ENCODE assay signal across 8 cellular contexts in genomic region chr15:41334293-41335120, GRCh38. TPM values are rescaled to one million over a fixed set of nuclear protein-coding genes. Genes with fewer than 3 reads are reported as not detected.
DNase-seq lines count a peak whose midpoint lies in the region; ATAC-seq and TF ChIP-seq lines count a peak whose summit lies in the region.

No MANE protein-coding gene starts in this region.

- no peaks in the 10 kb centered on the region for H3K27me3 ChIP-seq in MG63

- peaks cover 17% of the 10 kb centered on the region for H3K4me1 Mint-ChIP-seq in activated naive CD8-positive, alpha-beta T cell treated with anti-CD3 and anti-CD28 coated beads for 36 hours
- H3K4me1 Mint-ChIP-seq in nephron progenitor cell = peaks cover 59% of the 10 kb centered on the region

- H3K4me3 ChIP-seq in MG63 = peak overlapping the region; percentile 91
- H3K4me3 ChIP-seq in mucosa of descending colon = no peak overlapping the region

- no peak overlapping the region for H3K27ac Mint-ChIP-seq in activated naive CD8-positive, alpha-beta T cell treated with anti-CD3 and anti-CD28 coated beads for 36 hours
- H3K27ac Mint-ChIP-seq in nephron progenitor cell = no peak overlapping the region

- peak overlapping the region; percentile 99 for H3K4me3 Mint-ChIP-seq in activated naive CD8-positive, alpha-beta T cell treated with anti-CD3 and anti-CD28 coated beads for 36 hours
- H3K4me3 Mint-ChIP-seq in nephron progenitor cell = peak overlapping the region; percentile 98

- H3K4me1 ChIP-seq in ES-I3 (ENCODE audit: insufficient read depth, low read length) (no peaks in the 10 kb centered on the region; the same call in 1 of the 2 replicates), mucosa of descending colon (ENCODE audit: low read depth) (peaks cover 20% of the 10 kb centered on the region)

- DNase-seq in MG63 = no peak
- no peak for DNase-seq in activated naive CD8-positive, alpha-beta T cell treated with anti-CD3 and anti-CD28 coated beads for 36 hours
- DNase-seq in nephron progenitor cell = no peak
- no peak for DNase-seq in mucosa of descending colon
- DNase-seq in NCI-H446 (lab: John Stamatoyannopoulos, UW) = no peak

- intact Hi-C loops in mucosa of descending colon (cut with DNase I, micrococcal nuclease) = no loop called here

- TF ChIP-seq CTCF in nephron progenitor cell (IDR thresholded peaks at IDR 0.05) (no peak), mucosa of descending colon (IDR thresholded peaks at IDR 0.05) (no peak)

- peaks cover 30% of the 10 kb centered on the region for H3K36me3 Mint-ChIP-seq in activated naive CD8-positive, alpha-beta T cell treated with anti-CD3 and anti-CD28 coated beads for 36 hours
- H3K36me3 Mint-ChIP-seq in nephron progenitor cell (ENCODE audit: low read depth) = peaks cover 36% of the 10 kb centered on the region

- H3K9ac ChIP-seq in ES-I3 (ENCODE audit: low read depth, low read length) = peak overlapping the region; percentile 76; the same call in 1 of the 2 replicates

- no peak for ATAC-seq in activated CD4-positive, CD25-positive, alpha-beta regulatory T cell treated with anti-CD3 and anti-CD28 coated beads, Interleukin-2, amount 50 U/mL, for 24 hours
- ATAC-seq in mucosa of descending colon (no peak), HG03457 (IDR thresholded peaks at IDR 0.05; ENCODE audit: unreplicated experiment) (no peak)

- no peaks in the 10 kb centered on the region for H3K27me3 Mint-ChIP-seq in activated naive CD8-positive, alpha-beta T cell treated with anti-CD3 and anti-CD28 coated beads for 36 hours
- H3K27me3 Mint-ChIP-seq in nephron progenitor cell (ENCODE audit: low read depth, poor library complexity) = no peaks in the 10 kb centered on the region

- no peaks in the 10 kb centered on the region for H3K9me3 Mint-ChIP-seq in activated naive CD8-positive, alpha-beta T cell treated with anti-CD3 and anti-CD28 coated beads for 36 hours
- H3K9me3 Mint-ChIP-seq in nephron progenitor cell = no peaks in the 10 kb centered on the region

- H3K9me3 ChIP-seq in ES-I3 (ENCODE audit: control insufficient read depth, insufficient read depth, low read length) (no peaks in the 10 kb centered on the region), MG63 (no peaks in the 10 kb centered on the region), mucosa of descending colon (no peaks in the 10 kb centered on the region)

- H3K36me3 ChIP-seq in ES-I3 (ENCODE audit: insufficient read depth, low read length) (peaks cover 6% of the 10 kb centered on the region; the same call in 1 of the 2 replicates), MG63 (peaks cover 16% of the 10 kb centered on the region), mucosa of descending colon (ENCODE audit: low read depth) (peaks cover 3% of the 10 kb centered on the region)

RNA-seq across cellular contexts. Expression of gene NUSAP1, which starts 1.8 kb away (rescaled TPM):
- total RNA-seq in MG63 (2014; rRNA removed; shearing (Covaris generic); ENCODE audit: low replicate concordance) = 161 and 169 TPM in 2 replicates
- total RNA-seq in activated naive CD8-positive, alpha-beta T cell treated with anti-CD3 and anti-CD28 coated beads for 36 hours = 100 to 1,000 TPM; 155 to 165 TPM
- total RNA-seq in mucosa of descending colon = 10 to 100 TPM in 1 of 3 donors, 1 to 10 TPM in 2; 3.8 to 31.5 (median 8.3) TPM

RNA-seq across cellular contexts. Expression of gene OIP5, which starts 2.1 kb away (rescaled TPM):
- total RNA-seq in MG63 (2014; rRNA removed; shearing (Covaris generic); ENCODE audit: low replicate concordance) = 27.5 and 46.3 TPM in 2 replicates
- total RNA-seq in activated naive CD8-positive, alpha-beta T cell treated with anti-CD3 and anti-CD28 coated beads for 36 hours = 10 to 100 TPM; 21.6 to 23.0 TPM
- total RNA-seq in mucosa of descending colon = 1 to 10 TPM; 1.5 to 7.1 (median 1.5) TPM
